In the genomic region with DNA sequence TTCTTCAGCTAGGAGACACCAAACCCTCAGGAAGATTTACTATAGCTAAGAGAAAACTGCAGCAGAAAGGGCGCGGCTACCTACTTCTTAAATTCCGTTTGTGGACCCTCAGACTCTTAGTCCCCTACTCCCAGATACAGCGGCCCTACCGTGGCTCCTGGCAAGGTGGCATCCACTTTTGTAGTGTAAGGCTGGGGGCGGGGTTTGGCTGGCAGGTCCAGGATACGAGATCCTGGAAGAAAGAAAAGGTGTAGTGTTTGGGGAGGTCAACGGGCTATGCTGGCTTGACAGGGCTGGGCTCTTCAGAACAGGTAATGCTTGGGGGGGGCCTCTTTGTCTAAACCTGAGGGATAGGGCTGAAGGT, we compare ENCODE assay signal across 6 cellular contexts. TPM values are rescaled to one million over a fixed set of nuclear protein-coding genes. Genes with fewer than 3 reads are reported as not detected.
DNase-seq lines count a peak whose midpoint lies in the region; ATAC-seq and TF ChIP-seq lines count a peak whose summit lies in the region.

No MANE protein-coding gene starts in this region.

- peak; percentile 31 for TF ChIP-seq POLR2A in breast epithelium (IDR thresholded peaks at IDR 0.05)

- intact Hi-C loops in breast epithelium (cut with DNase I; ENCODE audit: low total_unique reads) = no loop called here

- H3K9me3 ChIP-seq in breast epithelium (no peaks in the 10 kb centered on the region), neutrophil (no peaks in the 10 kb centered on the region)

- no peak for ATAC-seq in GM21786 (IDR thresholded peaks at IDR 0.05; ENCODE audit: unreplicated experiment)

- DNase-seq in NCI-H187 treated with DMSO at 0.1 percent for 48 hours (lab: John Stamatoyannopoulos, UW) = peak; percentile 57
- peak; percentile 72 to 85 for DNase-seq in breast epithelium (ENCODE audit: low spot score in 2 of 2)
- DNase-seq in nucleus accumbens (lab: John Stamatoyannopoulos, UW) = no peak
- DNase-seq in ureter (ENCODE audit: low spot score) = no peak

- peaks cover 0 to 18% of the 10 kb centered on the region in 2 donors for H3K4me1 ChIP-seq in breast epithelium
- peaks cover 37 to 43% of the 10 kb centered on the region in 2 experiments for H3K4me1 ChIP-seq in neutrophil (ENCODE audit: control insufficient read depth in 1 of 2, insufficient read depth in 1 of 2, low read depth in 1 of 2, low read length in 1 of 2)

- no peaks in the 10 kb centered on the region for H3K36me3 ChIP-seq in breast epithelium
- H3K36me3 ChIP-seq in neutrophil = peaks cover 4% of the 10 kb centered on the region

- TF ChIP-seq CTCF in breast epithelium (IDR thresholded peaks at IDR 0.05) = no peak
- TF ChIP-seq CTCF in neutrophil (IDR thresholded peaks at IDR 0.05) = peak; percentile 7

- H3K4me3 ChIP-seq in breast epithelium = peak overlapping the region; percentile 58 to 72 (median 66)
- peak overlapping the region; percentile 71 to 77 for H3K4me3 ChIP-seq in neutrophil (ENCODE audit: low read depth in 1 of 2, low read length in 1 of 2)

- no peaks in the 10 kb centered on the region for H3K27me3 ChIP-seq in breast epithelium
- no peaks in the 10 kb centered on the region for H3K27me3 ChIP-seq in neutrophil

- peak overlapping the region; percentile 83 to 88 for H3K27ac ChIP-seq in breast epithelium
- H3K27ac ChIP-seq in neutrophil = peak overlapping the region; percentile 85

RNA-seq across cellular contexts. Expression of a gene that starts 0.3 kb away (rescaled TPM):
- 10 to 100 TPM; 10.6 to 80.5 (median 65.2) TPM for total RNA-seq in breast epithelium
- 13.9 TPM for total RNA-seq in ureter

RNA-seq across cellular contexts. Expression of a gene that starts 4.6 kb away (rescaled TPM):
- 100 to 1,000 TPM; 102 to 119 (median 111) TPM for total RNA-seq in breast epithelium
- 62.6 TPM for total RNA-seq in ureter

RNA-seq across cellular contexts. Expression of a gene that starts 9.5 kb away (rescaled TPM):
- total RNA-seq in breast epithelium (100 to 1,000 TPM; 237 to 315 (median 268) TPM), ureter (103 TPM)

RNA-seq across cellular contexts. Expression of a gene that starts 9.6 kb away (rescaled TPM):
- total RNA-seq in breast epithelium (10 to 100 TPM; 16.2 to 19.7 (median 19.0) TPM), ureter (32.7 TPM)

RNA-seq across cellular contexts. Expression of a gene that starts 18.2 kb away (rescaled TPM):
- total RNA-seq in breast epithelium (10 to 100 TPM; 45.8 to 68.3 (median 62.6) TPM), ureter (86.4 TPM)

Comparison
In these comparisons a context has a peak if more than half of its experiments do, and no peak if none do; other contexts are left out.
1. DNase-seq: peak in NCI-H187 treated with DMSO at 0.1 percent for 48 hours (single experiment) and breast epithelium (2 of 2); none in nucleus accumbens (0 of 56) and ureter (single experiment).